In the genomic region with DNA sequence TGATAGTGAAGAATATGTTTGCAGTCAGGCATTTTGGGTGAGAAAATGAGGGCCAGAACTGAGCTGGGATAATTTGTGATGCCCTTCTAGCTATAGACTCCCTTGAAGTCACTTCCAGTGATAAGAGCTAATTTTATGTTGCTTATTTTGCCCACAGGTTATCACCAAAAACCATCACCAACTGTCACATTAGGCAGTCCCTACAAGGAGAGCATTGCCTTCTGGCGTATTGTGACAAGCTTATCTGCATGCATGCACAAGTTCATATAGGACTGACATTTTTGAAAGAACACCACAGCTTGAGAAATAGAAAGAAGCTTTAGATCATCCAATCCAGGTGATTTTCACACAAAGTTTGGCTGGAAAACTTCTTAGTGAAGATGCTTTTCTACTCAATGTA, we compare ENCODE assay signal across 27 cellular contexts.
"Had no signal": no experiment of that assay in that cellular context is flagged by ENCODE, and none has a peak within 500 bp of the region (broad histone marks: within the 10 kb centered on the region; RNA-seq: fewer than 3 reads in every experiment).

No MANE protein-coding gene starts in this region.

- H3K4me1 Mint-ChIP-seq: memory B cell, natural killer cell, neural crest cell had no signal

- H3K4me2 ChIP-seq: hepatocyte, smooth muscle cell had no signal

- H3K4me3 Mint-ChIP-seq: memory B cell, natural killer cell, neural crest cell had no signal

- H3K79me2 ChIP-seq: hepatocyte had no signal

- H3K36me3 Mint-ChIP-seq: memory B cell, natural killer cell had no signal

- H3K4me1 ChIP-seq: gastrocnemius medialis, pancreas, right atrium auricular region, stomach, thyroid gland, vagina had no signal

- H3K27ac Mint-ChIP-seq: memory B cell, natural killer cell had no signal

- H3K9me3 Mint-ChIP-seq: neural crest cell had no signal

- H3K27me3 Mint-ChIP-seq: memory B cell had no signal

- H3K4me3 ChIP-seq: dorsolateral prefrontal cortex, gastrocnemius medialis, hepatocyte, lung, pancreas, right atrium auricular region, smooth muscle cell, stomach, thyroid gland, vagina had no signal

- ATAC-seq: esophagus mucosa, gastrocnemius medialis, left lobe of liver, natural killer cell, pancreas, sciatic nerve had no signal

- H3K27ac ChIP-seq: dorsolateral prefrontal cortex, gastrocnemius medialis, hepatocyte, neutrophil, pancreas, right atrium auricular region, stomach, thyroid gland, vagina had no signal

- H2AFZ ChIP-seq: hepatocyte had no signal

- H3K27me3 ChIP-seq: dorsolateral prefrontal cortex, gastrocnemius medialis, hepatocyte, neutrophil, pancreas, right atrium auricular region, stomach, thyroid gland, vagina had no signal

- H3K36me3 ChIP-seq: gastrocnemius medialis, neutrophil, pancreas, right atrium auricular region, stomach, thyroid gland, vagina had no signal

- DNase-seq: dorsolateral prefrontal cortex; effector CD4-positive, alpha-beta T cell; foreskin fibroblast; gastrocnemius medialis; head of caudate nucleus; kidney; natural killer cell; pancreas; stimulated activated CD4-positive, alpha-beta T cell treated with anti-CD3 and anti-CD28 coated beads, Interleukin-12 subunit alpha, Interleukin-12 subunit beta, amount 100 ng/mL, for 4 hours; stimulated activated CD4-positive, alpha-beta T cell treated with anti-CD3 and anti-CD28 coated beads, Interleukin-1b, Interleukin-23, amount 100 ng/mL, for 48 hours; stimulated activated CD4-positive, alpha-beta T cell treated with anti-CD3 and anti-CD28 coated beads, Interleukin-4, amount 100 ng/mL, for 1 hour; stimulated activated CD8-positive, alpha-beta memory T cell treated with anti-CD3 and anti-CD28 coated beads, Interleukin-4, amount 100 ng/mL, for 48 hours; stimulated activated naive CD4-positive, alpha-beta T cell; stomach; thyroid gland; trophoblast cell had no signal

- H3K9me3 ChIP-seq: gastrocnemius medialis, neutrophil, pancreas, right atrium auricular region, stomach, thyroid gland, vagina had no signal
